ENCODE assay signal across 1 cellular context in the genomic region with DNA sequence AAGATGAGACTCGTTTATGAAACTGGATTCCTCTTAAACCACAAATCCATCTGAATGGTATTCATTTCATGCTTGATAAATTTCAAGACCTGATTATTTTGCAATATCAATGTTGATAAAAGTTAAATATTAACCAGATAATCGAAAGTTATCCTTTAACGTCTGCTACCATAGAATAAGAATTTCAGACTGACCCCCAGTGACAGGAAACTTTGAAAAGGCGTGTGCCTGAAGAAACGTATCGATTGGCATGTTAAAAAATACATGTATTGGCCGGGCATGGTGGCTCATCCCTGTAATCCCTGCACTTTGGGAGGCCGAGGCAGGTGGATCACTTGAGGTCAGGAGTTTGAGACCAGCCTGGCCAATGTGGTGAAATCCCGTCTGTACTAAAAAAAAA.
A peak's percentile ranks its signal among the peaks of the same experiment; 100 is the strongest.
TF ChIP-seq lines count a peak whose summit lies in the region.

No MANE protein-coding gene starts in this region.

TF ChIP-seq in HepG2, 621 proteins besides CTCF, POLR2A, EP300 and RAD21 (continues in another document):
- no peak for TF ChIP-seq ARNT2 (CRISPR knock-in tag; IDR thresholded peaks at IDR 0.05; ENCODE audit: low read depth)
- no peak for TF ChIP-seq CBX2 (IDR thresholded peaks at IDR 0.05; ENCODE audit: low read depth, low read length)
- no peak for TF ChIP-seq CBX2 (CRISPR knock-in tag; IDR thresholded peaks at IDR 0.05; ENCODE audit: low read depth)
- TF ChIP-seq ZNF563 (CRISPR knock-in tag; IDR thresholded peaks at IDR 0.05): no peak
- TF ChIP-seq FOSL2 (CRISPR knock-in tag; IDR thresholded peaks at IDR 0.05): peak; percentile 48; the same call in 1 of the 2 replicates
- TF ChIP-seq KMT2A (CRISPR knock-in tag; IDR thresholded peaks at IDR 0.05): no peak
- TF ChIP-seq ZNF121 (CRISPR knock-in tag; IDR thresholded peaks at IDR 0.05): no peak
- 0 out of 2 replicates have a peak, but pooled peaks have one; percentile 24 for TF ChIP-seq ZNF644 (CRISPR knock-in tag; IDR thresholded peaks at IDR 0.05; ENCODE audit: low read depth)
- TF ChIP-seq, protein P1, sequence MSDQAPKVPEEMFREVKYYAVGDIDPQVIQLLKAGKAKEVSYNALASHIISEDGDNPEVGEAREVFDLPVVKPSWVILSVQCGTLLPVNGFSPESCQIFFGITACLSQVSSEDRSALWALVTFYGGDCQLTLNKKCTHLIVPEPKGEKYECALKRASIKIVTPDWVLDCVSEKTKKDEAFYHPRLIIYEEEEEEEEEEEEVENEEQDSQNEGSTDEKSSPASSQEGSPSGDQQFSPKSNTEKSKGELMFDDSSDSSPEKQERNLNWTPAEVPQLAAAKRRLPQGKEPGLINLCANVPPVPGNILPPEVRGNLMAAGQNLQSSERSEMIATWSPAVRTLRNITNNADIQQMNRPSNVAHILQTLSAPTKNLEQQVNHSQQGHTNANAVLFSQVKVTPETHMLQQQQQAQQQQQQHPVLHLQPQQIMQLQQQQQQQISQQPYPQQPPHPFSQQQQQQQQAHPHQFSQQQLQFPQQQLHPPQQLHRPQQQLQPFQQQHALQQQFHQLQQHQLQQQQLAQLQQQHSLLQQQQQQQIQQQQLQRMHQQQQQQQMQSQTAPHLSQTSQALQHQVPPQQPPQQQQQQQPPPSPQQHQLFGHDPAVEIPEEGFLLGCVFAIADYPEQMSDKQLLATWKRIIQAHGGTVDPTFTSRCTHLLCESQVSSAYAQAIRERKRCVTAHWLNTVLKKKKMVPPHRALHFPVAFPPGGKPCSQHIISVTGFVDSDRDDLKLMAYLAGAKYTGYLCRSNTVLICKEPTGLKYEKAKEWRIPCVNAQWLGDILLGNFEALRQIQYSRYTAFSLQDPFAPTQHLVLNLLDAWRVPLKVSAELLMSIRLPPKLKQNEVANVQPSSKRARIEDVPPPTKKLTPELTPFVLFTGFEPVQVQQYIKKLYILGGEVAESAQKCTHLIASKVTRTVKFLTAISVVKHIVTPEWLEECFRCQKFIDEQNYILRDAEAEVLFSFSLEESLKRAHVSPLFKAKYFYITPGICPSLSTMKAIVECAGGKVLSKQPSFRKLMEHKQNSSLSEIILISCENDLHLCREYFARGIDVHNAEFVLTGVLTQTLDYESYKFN (CRISPR knock-in tag; conservative IDR thresholded peaks at IDR 0.05): peak; percentile 90
- no peak for TF ChIP-seq SP140L (CRISPR knock-in tag; IDR thresholded peaks at IDR 0.05; ENCODE audit: borderline replicate concordance)
- TF ChIP-seq NCOA1 (CRISPR knock-in tag; IDR thresholded peaks at IDR 0.05): no peak
- no peak for TF ChIP-seq KLF13 (CRISPR knock-in tag; IDR thresholded peaks at IDR 0.05)
- peak; percentile 57 for TF ChIP-seq HOXA3 (CRISPR knock-in tag; IDR thresholded peaks at IDR 0.05)
- peak in 1 of 2 experiments; percentile 51; a peak in 1 of 4 replicates for TF ChIP-seq KLF16 (CRISPR knock-in tag; IDR thresholded peaks at IDR 0.05)
- TF ChIP-seq GATAD2A (CRISPR knock-in tag; IDR thresholded peaks at IDR 0.05): peak; percentile 95
- no peak for TF ChIP-seq HCFC1 (IDR thresholded peaks at IDR 0.05; ENCODE audit: low read depth, low read length)
- TF ChIP-seq CEBPB (IDR thresholded peaks at IDR 0.05; ENCODE audit: borderline replicate concordance, low read depth, low read length): peak; percentile 66; the same call in 1 of the 2 replicates
- TF ChIP-seq SOX6 (IDR thresholded peaks at IDR 0.05): no peak
- TF ChIP-seq SOX6 (CRISPR knock-in tag; IDR thresholded peaks at IDR 0.05): peak; percentile 74
- 0 out of 2 replicates have a peak, but pooled peaks have one; percentile 39 for TF ChIP-seq NCOA2 (CRISPR knock-in tag; IDR thresholded peaks at IDR 0.05)
- no peak for TF ChIP-seq SOX13 (IDR thresholded peaks at IDR 0.05)
- TF ChIP-seq SOX13 (CRISPR knock-in tag; conservative IDR thresholded peaks at IDR 0.05 in 1 of 2, IDR thresholded peaks at IDR 0.05 in 1 of 2): peak in 1 of 2 experiments; percentile 65; a peak in 1 of 4 replicates
- peak; percentile 77 for TF ChIP-seq ZNF263 (CRISPR knock-in tag; IDR thresholded peaks at IDR 0.05)
- TF ChIP-seq CREM (IDR thresholded peaks at IDR 0.05): 0 out of 2 replicates have a peak, but pooled peaks have one; percentile 16
- TF ChIP-seq CREM (CRISPR knock-in tag; IDR thresholded peaks at IDR 0.05): no peak
- TF ChIP-seq, protein P2, sequence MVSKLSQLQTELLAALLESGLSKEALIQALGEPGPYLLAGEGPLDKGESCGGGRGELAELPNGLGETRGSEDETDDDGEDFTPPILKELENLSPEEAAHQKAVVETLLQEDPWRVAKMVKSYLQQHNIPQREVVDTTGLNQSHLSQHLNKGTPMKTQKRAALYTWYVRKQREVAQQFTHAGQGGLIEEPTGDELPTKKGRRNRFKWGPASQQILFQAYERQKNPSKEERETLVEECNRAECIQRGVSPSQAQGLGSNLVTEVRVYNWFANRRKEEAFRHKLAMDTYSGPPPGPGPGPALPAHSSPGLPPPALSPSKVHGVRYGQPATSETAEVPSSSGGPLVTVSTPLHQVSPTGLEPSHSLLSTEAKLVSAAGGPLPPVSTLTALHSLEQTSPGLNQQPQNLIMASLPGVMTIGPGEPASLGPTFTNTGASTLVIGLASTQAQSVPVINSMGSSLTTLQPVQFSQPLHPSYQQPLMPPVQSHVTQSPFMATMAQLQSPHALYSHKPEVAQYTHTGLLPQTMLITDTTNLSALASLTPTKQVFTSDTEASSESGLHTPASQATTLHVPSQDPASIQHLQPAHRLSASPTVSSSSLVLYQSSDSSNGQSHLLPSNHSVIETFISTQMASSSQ (IDR thresholded peaks at IDR 0.05; ENCODE audit: low read depth): peak; percentile 94
- TF ChIP-seq, protein P2 (CRISPR knock-in tag; IDR thresholded peaks at IDR 0.05; ENCODE audit: borderline replicate concordance): peak; percentile 73; the same call in 1 of the 2 replicates
- TF ChIP-seq KMT2B (CRISPR knock-in tag; IDR thresholded peaks at IDR 0.05): no peak
- TF ChIP-seq, protein P3, sequence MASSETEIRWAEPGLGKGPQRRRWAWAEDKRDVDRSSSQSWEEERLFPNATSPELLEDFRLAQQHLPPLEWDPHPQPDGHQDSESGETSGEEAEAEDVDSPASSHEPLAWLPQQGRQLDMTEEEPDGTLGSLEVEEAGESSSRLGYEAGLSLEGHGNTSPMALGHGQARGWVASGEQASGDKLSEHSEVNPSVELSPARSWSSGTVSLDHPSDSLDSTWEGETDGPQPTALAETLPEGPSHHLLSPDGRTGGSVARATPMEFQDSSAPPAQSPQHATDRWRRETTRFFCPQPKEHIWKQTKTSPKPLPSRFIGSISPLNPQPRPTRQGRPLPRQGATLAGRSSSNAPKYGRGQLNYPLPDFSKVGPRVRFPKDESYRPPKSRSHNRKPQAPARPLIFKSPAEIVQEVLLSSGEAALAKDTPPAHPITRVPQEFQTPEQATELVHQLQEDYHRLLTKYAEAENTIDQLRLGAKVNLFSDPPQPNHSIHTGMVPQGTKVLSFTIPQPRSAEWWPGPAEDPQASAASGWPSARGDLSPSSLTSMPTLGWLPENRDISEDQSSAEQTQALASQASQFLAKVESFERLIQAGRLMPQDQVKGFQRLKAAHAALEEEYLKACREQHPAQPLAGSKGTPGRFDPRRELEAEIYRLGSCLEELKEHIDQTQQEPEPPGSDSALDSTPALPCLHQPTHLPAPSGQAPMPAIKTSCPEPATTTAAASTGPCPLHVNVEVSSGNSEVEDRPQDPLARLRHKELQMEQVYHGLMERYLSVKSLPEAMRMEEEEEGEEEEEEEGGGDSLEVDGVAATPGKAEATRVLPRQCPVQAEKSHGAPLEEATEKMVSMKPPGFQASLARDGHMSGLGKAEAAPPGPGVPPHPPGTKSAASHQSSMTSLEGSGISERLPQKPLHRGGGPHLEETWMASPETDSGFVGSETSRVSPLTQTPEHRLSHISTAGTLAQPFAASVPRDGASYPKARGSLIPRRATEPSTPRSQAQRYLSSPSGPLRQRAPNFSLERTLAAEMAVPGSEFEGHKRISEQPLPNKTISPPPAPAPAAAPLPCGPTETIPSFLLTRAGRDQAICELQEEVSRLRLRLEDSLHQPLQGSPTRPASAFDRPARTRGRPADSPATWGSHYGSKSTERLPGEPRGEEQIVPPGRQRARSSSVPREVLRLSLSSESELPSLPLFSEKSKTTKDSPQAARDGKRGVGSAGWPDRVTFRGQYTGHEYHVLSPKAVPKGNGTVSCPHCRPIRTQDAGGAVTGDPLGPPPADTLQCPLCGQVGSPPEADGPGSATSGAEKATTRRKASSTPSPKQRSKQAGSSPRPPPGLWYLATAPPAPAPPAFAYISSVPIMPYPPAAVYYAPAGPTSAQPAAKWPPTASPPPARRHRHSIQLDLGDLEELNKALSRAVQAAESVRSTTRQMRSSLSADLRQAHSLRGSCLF (CRISPR knock-in tag; IDR thresholded peaks at IDR 0.05; ENCODE audit: borderline replicate concordance): no peak
- TF ChIP-seq ZNF572 (CRISPR knock-in tag; IDR thresholded peaks at IDR 0.05): no peak
- no peak for TF ChIP-seq KDM2A (CRISPR knock-in tag; IDR thresholded peaks at IDR 0.05; ENCODE audit: borderline replicate concordance, low read depth)
- TF ChIP-seq, protein P4, sequence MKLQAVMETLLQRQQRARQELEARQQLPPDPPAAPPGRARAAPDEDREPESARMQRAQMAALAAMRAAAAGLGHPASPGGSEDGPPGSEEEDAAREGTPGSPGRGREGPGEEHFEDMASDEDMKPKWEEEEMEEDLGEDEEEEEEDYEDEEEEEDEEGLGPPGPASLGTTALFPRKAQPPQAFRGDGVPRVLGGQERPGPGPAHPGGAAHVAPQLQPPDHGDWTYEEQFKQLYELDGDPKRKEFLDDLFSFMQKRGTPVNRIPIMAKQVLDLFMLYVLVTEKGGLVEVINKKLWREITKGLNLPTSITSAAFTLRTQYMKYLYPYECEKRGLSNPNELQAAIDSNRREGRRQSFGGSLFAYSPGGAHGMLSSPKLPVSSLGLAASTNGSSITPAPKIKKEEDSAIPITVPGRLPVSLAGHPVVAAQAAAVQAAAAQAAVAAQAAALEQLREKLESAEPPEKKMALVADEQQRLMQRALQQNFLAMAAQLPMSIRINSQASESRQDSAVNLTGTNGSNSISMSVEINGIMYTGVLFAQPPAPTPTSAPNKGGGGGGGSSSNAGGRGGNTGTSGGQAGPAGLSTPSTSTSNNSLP (IDR thresholded peaks at IDR 0.05; ENCODE audit: low read depth, low read length): peak; percentile 89
- peak; percentile 53 for TF ChIP-seq BCL6 (CRISPR knock-in tag; IDR thresholded peaks at IDR 0.05)
- TF ChIP-seq, protein P5, sequence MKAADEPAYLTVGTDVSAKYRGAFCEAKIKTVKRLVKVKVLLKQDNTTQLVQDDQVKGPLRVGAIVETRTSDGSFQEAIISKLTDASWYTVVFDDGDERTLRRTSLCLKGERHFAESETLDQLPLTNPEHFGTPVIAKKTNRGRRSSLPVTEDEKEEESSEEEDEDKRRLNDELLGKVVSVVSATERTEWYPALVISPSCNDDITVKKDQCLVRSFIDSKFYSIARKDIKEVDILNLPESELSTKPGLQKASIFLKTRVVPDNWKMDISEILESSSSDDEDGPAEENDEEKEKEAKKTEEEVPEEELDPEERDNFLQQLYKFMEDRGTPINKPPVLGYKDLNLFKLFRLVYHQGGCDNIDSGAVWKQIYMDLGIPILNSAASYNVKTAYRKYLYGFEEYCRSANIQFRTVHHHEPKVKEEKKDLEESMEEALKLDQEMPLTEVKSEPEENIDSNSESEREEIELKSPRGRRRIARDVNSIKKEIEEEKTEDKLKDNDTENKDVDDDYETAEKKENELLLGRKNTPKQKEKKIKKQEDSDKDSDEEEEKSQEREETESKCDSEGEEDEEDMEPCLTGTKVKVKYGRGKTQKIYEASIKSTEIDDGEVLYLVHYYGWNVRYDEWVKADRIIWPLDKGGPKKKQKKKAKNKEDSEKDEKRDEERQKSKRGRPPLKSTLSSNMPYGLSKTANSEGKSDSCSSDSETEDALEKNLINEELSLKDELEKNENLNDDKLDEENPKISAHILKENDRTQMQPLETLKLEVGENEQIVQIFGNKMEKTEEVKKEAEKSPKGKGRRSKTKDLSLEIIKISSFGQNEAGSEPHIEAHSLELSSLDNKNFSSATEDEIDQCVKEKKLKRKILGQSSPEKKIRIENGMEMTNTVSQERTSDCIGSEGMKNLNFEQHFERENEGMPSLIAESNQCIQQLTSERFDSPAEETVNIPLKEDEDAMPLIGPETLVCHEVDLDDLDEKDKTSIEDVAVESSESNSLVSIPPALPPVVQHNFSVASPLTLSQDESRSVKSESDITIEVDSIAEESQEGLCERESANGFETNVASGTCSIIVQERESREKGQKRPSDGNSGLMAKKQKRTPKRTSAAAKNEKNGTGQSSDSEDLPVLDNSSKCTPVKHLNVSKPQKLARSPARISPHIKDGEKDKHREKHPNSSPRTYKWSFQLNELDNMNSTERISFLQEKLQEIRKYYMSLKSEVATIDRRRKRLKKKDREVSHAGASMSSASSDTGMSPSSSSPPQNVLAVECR (CRISPR knock-in tag; IDR thresholded peaks at IDR 0.05; ENCODE audit: borderline replicate concordance): peak; percentile 35; the same call in 1 of the 2 replicates
- no peak for TF ChIP-seq SATB2 (CRISPR knock-in tag; IDR thresholded peaks at IDR 0.05)
- TF ChIP-seq ZFP82 (CRISPR knock-in tag; IDR thresholded peaks at IDR 0.05; ENCODE audit: borderline replicate concordance): 0 out of 2 replicates have a peak, but pooled peaks have one; percentile 44
- TF ChIP-seq ZSCAN20 (CRISPR knock-in tag; IDR thresholded peaks at IDR 0.05; ENCODE audit: borderline replicate concordance): no peak
- TF ChIP-seq, protein P6, sequence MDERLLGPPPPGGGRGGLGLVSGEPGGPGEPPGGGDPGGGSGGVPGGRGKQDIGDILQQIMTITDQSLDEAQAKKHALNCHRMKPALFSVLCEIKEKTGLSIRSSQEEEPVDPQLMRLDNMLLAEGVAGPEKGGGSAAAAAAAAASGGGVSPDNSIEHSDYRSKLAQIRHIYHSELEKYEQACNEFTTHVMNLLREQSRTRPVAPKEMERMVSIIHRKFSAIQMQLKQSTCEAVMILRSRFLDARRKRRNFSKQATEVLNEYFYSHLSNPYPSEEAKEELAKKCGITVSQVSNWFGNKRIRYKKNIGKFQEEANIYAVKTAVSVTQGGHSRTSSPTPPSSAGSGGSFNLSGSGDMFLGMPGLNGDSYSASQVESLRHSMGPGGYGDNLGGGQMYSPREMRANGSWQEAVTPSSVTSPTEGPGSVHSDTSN (CRISPR knock-in tag; IDR thresholded peaks at IDR 0.05): no peak
- TF ChIP-seq ZMAT3 (CRISPR knock-in tag; conservative IDR thresholded peaks at IDR 0.05): no peak
- TF ChIP-seq JUN (CRISPR knock-in tag; IDR thresholded peaks at IDR 0.05): no peak
- no peak for TF ChIP-seq TP53 (CRISPR knock-in tag; conservative IDR thresholded peaks at IDR 0.05)
- peak; percentile 67 for TF ChIP-seq KAT2B (IDR thresholded peaks at IDR 0.05; ENCODE audit: borderline replicate concordance, low read depth, low read length)
- 0 out of 2 replicates have a peak, but pooled peaks have one; percentile 33 for TF ChIP-seq ZNF292 (CRISPR knock-in tag; IDR thresholded peaks at IDR 0.05; ENCODE audit: borderline replicate concordance, low read depth)
